ENCODE assay signal across 8 cellular contexts in genomic region chr3:72176537-72177041, GRCh38.
DNase-seq lines count a peak whose midpoint lies in the region; ATAC-seq and TF ChIP-seq lines count a peak whose summit lies in the region.

No MANE protein-coding gene starts in this region.

- no peaks in the 10 kb centered on the region for H3K27me3 ChIP-seq in BE2C
- no peaks in the 10 kb centered on the region for H3K27me3 ChIP-seq in endodermal cell (ENCODE audit: control insufficient read depth, insufficient read depth, low read length, poor library complexity, severe bottlenecking)

- no peak overlapping the region for H3K4me3 Mint-ChIP-seq in endodermal cell

- H3K4me1 Mint-ChIP-seq in endodermal cell, result peaks cover 24% of the 10 kb centered on the region

- peak; percentile 94 for ATAC-seq in GM18498 (IDR thresholded peaks at IDR 0.05; ENCODE audit: unreplicated experiment)
- peak; percentile 70 for ATAC-seq in HG02571 (IDR thresholded peaks at IDR 0.05; ENCODE audit: unreplicated experiment)
- ATAC-seq in mucosa of descending colon, result peak; percentile 68

- DNase-seq in NAMALWA (ENCODE audit: low spot score) (peak; percentile 48), mucosa of descending colon (no peak), BE2C (no peak), hepatic stellate cell (ENCODE audit: low spot score) (no peak), endodermal cell (no peak)
- no peak for DNase-seq in activated CD8-positive, alpha-beta memory T cell treated with anti-CD3 and anti-CD28 coated beads, Interleukin-2, amount 50 U/mL, for 48 hours

- H3K9me3 Mint-ChIP-seq in endodermal cell, result no peaks in the 10 kb centered on the region

- no peak overlapping the region for H3K9ac ChIP-seq in endodermal cell (ENCODE audit: extremely low read depth, low read length, poor library complexity, severe bottlenecking)

- no peaks in the 10 kb centered on the region for H3K36me3 Mint-ChIP-seq in endodermal cell (ENCODE audit: low read depth)

- H3K27me3 Mint-ChIP-seq in endodermal cell (ENCODE audit: insufficient read depth), result peaks cover 11% of the 10 kb centered on the region

- H3K9me3 ChIP-seq in mucosa of descending colon, result no peaks in the 10 kb centered on the region
- H3K9me3 ChIP-seq in BE2C, result no peaks in the 10 kb centered on the region
- H3K9me3 ChIP-seq in endodermal cell (ENCODE audit: control insufficient read depth, low read length), result no peaks in the 10 kb centered on the region

- H3K4me3 ChIP-seq in mucosa of descending colon (no peak overlapping the region), BE2C (ENCODE audit: low read depth, low read length) (no peak overlapping the region), endodermal cell (ENCODE audit: low read length) (no peak overlapping the region)

- H3K27ac Mint-ChIP-seq in endodermal cell, result no peak overlapping the region

- TF ChIP-seq CTCF in mucosa of descending colon (IDR thresholded peaks at IDR 0.05) (no peak), BE2C (IDR thresholded peaks at IDR 0.05; ENCODE audit: low read depth, low read length) (no peak), endodermal cell (conservative IDR thresholded peaks at IDR 0.05) (no peak)

- no peak overlapping the region for H3K27ac ChIP-seq in endodermal cell (ENCODE audit: low read depth, low read length)

- H3K36me3 ChIP-seq in mucosa of descending colon (ENCODE audit: low read depth), result no peaks in the 10 kb centered on the region
- no peaks in the 10 kb centered on the region for H3K36me3 ChIP-seq in BE2C
- H3K36me3 ChIP-seq in endodermal cell (ENCODE audit: control insufficient read depth, insufficient read depth, low read length), result no peaks in the 10 kb centered on the region

- no peaks in the 10 kb centered on the region for H3K4me1 ChIP-seq in mucosa of descending colon (ENCODE audit: low read depth)
- H3K4me1 ChIP-seq in BE2C, result peaks cover 18% of the 10 kb centered on the region
- H3K4me1 ChIP-seq in endodermal cell (ENCODE audit: control insufficient read depth, insufficient read depth, low read length), result peaks cover 13% of the 10 kb centered on the region

- WGBS in endodermal cell (ENCODE audit: insufficient coverage in 1 of 2, insufficient read length in 1 of 2), 2 experiments, result 94% methylated on average over 8 of the region's 8 CpGs

- intact Hi-C loops in mucosa of descending colon (cut with DNase I, micrococcal nuclease), result no loop called here
